ENCODE assay signal across 22 cellular contexts in the genomic region with DNA sequence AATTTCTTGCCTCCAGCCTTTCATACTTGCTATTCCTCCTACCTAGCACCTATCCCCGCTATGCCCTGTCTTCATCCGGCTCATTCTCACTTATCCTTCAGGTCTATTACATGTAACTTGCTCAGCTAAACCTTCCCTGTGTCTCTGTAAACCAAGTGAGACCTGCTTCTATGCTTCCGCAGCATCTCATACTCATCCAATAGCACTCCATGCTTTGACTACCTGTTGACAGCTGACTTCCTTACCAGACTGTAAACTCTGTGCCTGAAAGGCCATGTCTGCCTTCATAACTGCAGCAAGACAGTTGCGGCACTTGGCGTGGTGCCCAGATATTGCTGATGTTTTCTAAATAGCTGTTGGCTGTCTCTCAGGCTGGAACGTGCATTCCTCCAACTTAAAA. TPM values are rescaled to one million over a fixed set of nuclear protein-coding genes. Genes with fewer than 3 reads are reported as not detected.
"Had no signal": no experiment of that assay in that cellular context is flagged by ENCODE, and none has a peak within 500 bp of the region (broad histone marks: within the 10 kb centered on the region; RNA-seq: fewer than 3 reads in every experiment).

No MANE protein-coding gene starts in this region.

- H3K4me3 ChIP-seq: left lung, thoracic aorta, upper lobe of left lung had no signal

- DNase-seq: activated CD4-positive, alpha-beta T cell treated with anti-CD3 and anti-CD28 coated beads for 36 hours; activated CD4-positive, alpha-beta T cell treated with anti-CD3 and anti-CD28 coated beads, Interleukin-2, amount 50 U/mL, for 48 hours; activated naive CD8-positive, alpha-beta T cell treated with anti-CD3 and anti-CD28 coated beads for 36 hours; amniotic stem cell; effector memory CD8-positive, alpha-beta T cell; head of caudate nucleus; left lung; midbrain; occipital lobe; retina; stimulated activated naive B cell treated with anti-CD40 and anti-IgM and Interleukin-4, amounts not matched to agents 10 μg/mL and 1 μg/mL and 100 μg/mL, for 72 hours; upper lobe of left lung had no signal

- ATAC-seq: activated CD4-positive, alpha-beta T cell treated with anti-CD3 and anti-CD28 coated beads for 36 hours; effector memory CD8-positive, alpha-beta T cell; left lung; stimulated activated naive B cell treated with anti-CD40 and anti-IgM and Interleukin-4, amounts not matched to agents 10 μg/mL and 1 μg/mL and 100 μg/mL, for 72 hours; WTC11 had no signal

- H3K4me1 ChIP-seq: left lung, upper lobe of left lung had no signal

- H3K27me3 ChIP-seq: left lung, upper lobe of left lung had no signal

- H3K27ac ChIP-seq: left lung, thoracic aorta, upper lobe of left lung had no signal

- H3K9me3 ChIP-seq: left lung, thoracic aorta, upper lobe of left lung had no signal

- H3K36me3 ChIP-seq: left lung, thoracic aorta, upper lobe of left lung had no signal

- FAIRE-seq: frontal cortex had no signal

RNA-seq across cellular contexts. Expression of a gene that starts 1.8 kb away (rescaled TPM):
- total RNA-seq: activated CD4-positive, alpha-beta T cell treated with anti-CD3 and anti-CD28 coated beads for 36 hours; activated naive CD8-positive, alpha-beta T cell treated with anti-CD3 and anti-CD28 coated beads for 36 hours; cardiac septum; dermis microvascular lymphatic vessel endothelial cell; fibroblast of lung; frontal cortex; kidney epithelial cell; left lung; lung microvascular endothelial cell; occipital lobe; posterior vena cava; thoracic aorta; upper lobe of left lung; WTC11 had no signal
- polyA plus RNA-seq: fibroblast of lung, neural cell had no signal

RNA-seq across cellular contexts. Expression of a gene that starts 11.2 kb away (rescaled TPM):
- total RNA-seq: activated CD4-positive, alpha-beta T cell treated with anti-CD3 and anti-CD28 coated beads for 36 hours; activated naive CD8-positive, alpha-beta T cell treated with anti-CD3 and anti-CD28 coated beads for 36 hours; cardiac septum; dermis microvascular lymphatic vessel endothelial cell; fibroblast of lung; frontal cortex; kidney epithelial cell; left lung; lung microvascular endothelial cell; occipital lobe; posterior vena cava; thoracic aorta; upper lobe of left lung; WTC11 had no signal
- polyA plus RNA-seq: fibroblast of lung, neural cell had no signal

RNA-seq across cellular contexts. Expression of a gene that starts 13.9 kb away (rescaled TPM):
- total RNA-seq: cardiac septum, dermis microvascular lymphatic vessel endothelial cell, fibroblast of lung, lung microvascular endothelial cell, posterior vena cava, WTC11 had no signal
- polyA plus RNA-seq: fibroblast of lung, neural cell had no signal

RNA-seq across cellular contexts. Expression of a gene that starts 33.6 kb away (rescaled TPM):
- total RNA-seq: activated CD4-positive, alpha-beta T cell treated with anti-CD3 and anti-CD28 coated beads for 36 hours; activated naive CD8-positive, alpha-beta T cell treated with anti-CD3 and anti-CD28 coated beads for 36 hours; cardiac septum; dermis microvascular lymphatic vessel endothelial cell; fibroblast of lung; frontal cortex; kidney epithelial cell; left lung; lung microvascular endothelial cell; occipital lobe; posterior vena cava; thoracic aorta; upper lobe of left lung; WTC11 had no signal
- polyA plus RNA-seq: fibroblast of lung, neural cell had no signal
